In genomic region chr10:132237871-132238270, GRCh38 we compare ENCODE assay signal across 1 cellular context.
TF ChIP-seq lines count a peak whose summit lies in the region.

No MANE protein-coding gene starts in this region.

TF ChIP-seq in IMR-90, 13 proteins besides CTCF, POLR2A, EP300 and RAD21 (continued from another document):
- TF ChIP-seq ELK1 (IDR thresholded peaks at IDR 0.05; ENCODE audit: borderline replicate concordance, low read depth, low read length) (no peak), RCOR1 (IDR thresholded peaks at IDR 0.05; ENCODE audit: insufficient replicate concordance, low read length) (no peak), MAZ (IDR thresholded peaks at IDR 0.05; ENCODE audit: borderline replicate concordance, low read depth, low read length) (no peak), FOS (IDR thresholded peaks at IDR 0.05; ENCODE audit: low read depth, low read length) (no peak), MXI1 (IDR thresholded peaks at IDR 0.05; ENCODE audit: borderline replicate concordance, low read depth, low read length) (no peak)
